Comparison of ENCODE assay signal across 1 cellular context in the genomic region with DNA sequence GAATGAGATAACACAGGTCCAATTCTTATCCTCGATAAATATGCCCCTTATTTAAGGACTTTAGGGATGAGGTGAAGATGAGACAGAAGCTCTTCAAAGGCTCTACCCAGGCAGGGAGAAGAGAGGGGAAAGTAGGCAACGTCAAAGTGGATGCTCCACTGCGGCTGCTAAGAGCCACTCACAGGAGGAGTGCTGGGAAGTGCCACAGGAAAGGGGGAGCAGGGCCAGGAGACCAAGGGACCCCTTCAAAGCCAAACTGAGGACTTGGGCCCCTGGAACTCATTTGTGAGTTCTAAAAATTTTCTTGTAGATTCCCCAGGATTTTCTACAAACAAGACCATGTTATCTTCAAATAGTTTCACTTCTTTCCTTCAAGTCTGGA.
TF ChIP-seq lines count a peak whose summit lies in the region.

No MANE protein-coding gene starts in this region.

TF ChIP-seq in HepG2, 621 proteins besides CTCF, POLR2A, EP300 and RAD21:
- TF ChIP-seq FOXP1 (IDR thresholded peaks at IDR 0.05) (no peak), FOXP1 (CRISPR knock-in tag; IDR thresholded peaks at IDR 0.05) (no peak), ZNF556 (CRISPR knock-in tag; IDR thresholded peaks at IDR 0.05; ENCODE audit: borderline replicate concordance) (no peak), PITX1 (CRISPR knock-in tag; IDR thresholded peaks at IDR 0.05) (no peak), ZNF570 (CRISPR knock-in tag; IDR thresholded peaks at IDR 0.05; ENCODE audit: borderline replicate concordance) (no peak), SRY (CRISPR knock-in tag; IDR thresholded peaks at IDR 0.05) (no peak), NFKBIZ (CRISPR knock-in tag; IDR thresholded peaks at IDR 0.05) (no peak), SOX13 (IDR thresholded peaks at IDR 0.05) (no peak), SOX13 (CRISPR knock-in tag; conservative IDR thresholded peaks at IDR 0.05 in 1 of 2, IDR thresholded peaks at IDR 0.05 in 1 of 2) (no peak), ZNF143 (CRISPR knock-in tag; IDR thresholded peaks at IDR 0.05) (no peak), NCOA5 (CRISPR knock-in tag; IDR thresholded peaks at IDR 0.05) (no peak), ZBTB8A (CRISPR knock-in tag; IDR thresholded peaks at IDR 0.05; ENCODE audit: borderline replicate concordance, low read depth) (no peak)
- TF ChIP-seq, protein P1, sequence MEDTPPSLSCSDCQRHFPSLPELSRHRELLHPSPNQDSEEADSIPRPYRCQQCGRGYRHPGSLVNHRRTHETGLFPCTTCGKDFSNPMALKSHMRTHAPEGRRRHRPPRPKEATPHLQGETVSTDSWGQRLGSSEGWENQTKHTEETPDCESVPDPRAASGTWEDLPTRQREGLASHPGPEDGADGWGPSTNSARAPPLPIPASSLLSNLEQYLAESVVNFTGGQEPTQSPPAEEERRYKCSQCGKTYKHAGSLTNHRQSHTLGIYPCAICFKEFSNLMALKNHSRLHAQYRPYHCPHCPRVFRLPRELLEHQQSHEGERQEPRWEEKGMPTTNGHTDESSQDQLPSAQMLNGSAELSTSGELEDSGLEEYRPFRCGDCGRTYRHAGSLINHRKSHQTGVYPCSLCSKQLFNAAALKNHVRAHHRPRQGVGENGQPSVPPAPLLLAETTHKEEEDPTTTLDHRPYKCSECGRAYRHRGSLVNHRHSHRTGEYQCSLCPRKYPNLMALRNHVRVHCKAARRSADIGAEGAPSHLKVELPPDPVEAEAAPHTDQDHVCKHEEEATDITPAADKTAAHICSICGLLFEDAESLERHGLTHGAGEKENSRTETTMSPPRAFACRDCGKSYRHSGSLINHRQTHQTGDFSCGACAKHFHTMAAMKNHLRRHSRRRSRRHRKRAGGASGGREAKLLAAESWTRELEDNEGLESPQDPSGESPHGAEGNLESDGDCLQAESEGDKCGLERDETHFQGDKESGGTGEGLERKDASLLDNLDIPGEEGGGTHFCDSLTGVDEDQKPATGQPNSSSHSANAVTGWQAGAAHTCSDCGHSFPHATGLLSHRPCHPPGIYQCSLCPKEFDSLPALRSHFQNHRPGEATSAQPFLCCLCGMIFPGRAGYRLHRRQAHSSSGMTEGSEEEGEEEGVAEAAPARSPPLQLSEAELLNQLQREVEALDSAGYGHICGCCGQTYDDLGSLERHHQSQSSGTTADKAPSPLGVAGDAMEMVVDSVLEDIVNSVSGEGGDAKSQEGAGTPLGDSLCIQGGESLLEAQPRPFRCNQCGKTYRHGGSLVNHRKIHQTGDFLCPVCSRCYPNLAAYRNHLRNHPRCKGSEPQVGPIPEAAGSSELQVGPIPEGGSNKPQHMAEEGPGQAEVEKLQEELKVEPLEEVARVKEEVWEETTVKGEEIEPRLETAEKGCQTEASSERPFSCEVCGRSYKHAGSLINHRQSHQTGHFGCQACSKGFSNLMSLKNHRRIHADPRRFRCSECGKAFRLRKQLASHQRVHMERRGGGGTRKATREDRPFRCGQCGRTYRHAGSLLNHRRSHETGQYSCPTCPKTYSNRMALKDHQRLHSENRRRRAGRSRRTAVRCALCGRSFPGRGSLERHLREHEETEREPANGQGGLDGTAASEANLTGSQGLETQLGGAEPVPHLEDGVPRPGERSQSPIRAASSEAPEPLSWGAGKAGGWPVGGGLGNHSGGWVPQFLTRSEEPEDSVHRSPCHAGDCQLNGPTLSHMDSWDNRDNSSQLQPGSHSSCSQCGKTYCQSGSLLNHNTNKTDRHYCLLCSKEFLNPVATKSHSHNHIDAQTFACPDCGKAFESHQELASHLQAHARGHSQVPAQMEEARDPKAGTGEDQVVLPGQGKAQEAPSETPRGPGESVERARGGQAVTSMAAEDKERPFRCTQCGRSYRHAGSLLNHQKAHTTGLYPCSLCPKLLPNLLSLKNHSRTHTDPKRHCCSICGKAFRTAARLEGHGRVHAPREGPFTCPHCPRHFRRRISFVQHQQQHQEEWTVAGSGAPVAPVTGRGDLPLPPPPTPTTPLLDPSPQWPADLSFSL (CRISPR knock-in tag; IDR thresholded peaks at IDR 0.05): no peak
- TF ChIP-seq, protein P2, sequence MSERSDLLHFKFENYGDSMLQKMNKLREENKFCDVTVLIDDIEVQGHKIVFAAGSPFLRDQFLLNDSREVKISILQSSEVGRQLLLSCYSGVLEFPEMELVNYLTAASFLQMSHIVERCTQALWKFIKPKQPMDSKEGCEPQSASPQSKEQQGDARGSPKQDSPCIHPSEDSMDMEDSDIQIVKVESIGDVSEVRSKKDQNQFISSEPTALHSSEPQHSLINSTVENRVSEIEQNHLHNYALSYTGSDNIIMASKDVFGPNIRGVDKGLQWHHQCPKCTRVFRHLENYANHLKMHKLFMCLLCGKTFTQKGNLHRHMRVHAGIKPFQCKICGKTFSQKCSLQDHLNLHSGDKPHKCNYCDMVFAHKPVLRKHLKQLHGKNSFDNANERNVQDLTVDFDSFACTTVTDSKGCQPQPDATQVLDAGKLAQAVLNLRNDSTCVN (CRISPR knock-in tag; IDR thresholded peaks at IDR 0.05; ENCODE audit: borderline replicate concordance): no peak
